ENCODE assay signal across 12 cellular contexts in genomic region chr18:41378628-41379027, GRCh38.
DNase-seq lines count a peak whose midpoint lies in the region; ATAC-seq and TF ChIP-seq lines count a peak whose summit lies in the region.
"Had no signal": no experiment of that assay in that cellular context is flagged by ENCODE, and none has a peak within 500 bp of the region (broad histone marks: within the 10 kb centered on the region; RNA-seq: fewer than 3 reads in every experiment).

No MANE protein-coding gene starts in this region.

- H4K20me1 ChIP-seq in hepatocyte (ENCODE audit: insufficient read depth, poor library complexity, severe bottlenecking), result no peaks in the 10 kb centered on the region

- H2AFZ ChIP-seq in hepatocyte, result peak overlapping the region; percentile 17

- no peaks in the 10 kb centered on the region for H3K4me1 Mint-ChIP-seq in CD8-positive, alpha-beta memory T cell

- no peak overlapping the region for H3K4me3 ChIP-seq in hepatocyte
- H3K4me3 ChIP-seq in CD8-positive, alpha-beta memory T cell (ENCODE audit: low read length), result no peak overlapping the region
- H3K4me3 ChIP-seq: SJSA1 had no signal

- CTCF ChIA-PET in CD8-positive, alpha-beta memory T cell (lab: Charles Lee), result no interaction called here

- no peaks in the 10 kb centered on the region for H3K79me2 ChIP-seq in hepatocyte

- H3K4me2 ChIP-seq in hepatocyte, result no peak overlapping the region

- 28% methylated on average over 4 of the region's 4 CpGs for WGBS in hepatocyte (ENCODE audit: low lambda C conversion rate, missing lambda C conversion rate)

- DNase-seq in AG08395 (ENCODE audit: low spot score) (peak; percentile 57), HT1080 (ENCODE audit: low read depth) (peak; percentile 64), hepatocyte (ENCODE audit: low spot score) (peak; percentile 39)
- no peak for DNase-seq in CD8-positive, alpha-beta memory T cell
- DNase-seq: DMS79; effector memory CD8-positive, alpha-beta T cell; stimulated activated CD4-positive, alpha-beta T cell treated with anti-CD3 and anti-CD28 coated beads, Interleukin-4, amount 100 ng/mL, for 24 hours had no signal

- no peaks in the 10 kb centered on the region for H3K36me3 ChIP-seq in hepatocyte (replicated peaks; ENCODE audit: insufficient read depth, low read depth)
- no peaks in the 10 kb centered on the region for H3K36me3 ChIP-seq in CD8-positive, alpha-beta memory T cell (ENCODE audit: insufficient read depth, low read length)
- H3K36me3 ChIP-seq: SJSA1 had no signal

- H3K9me3 Mint-ChIP-seq in CD8-positive, alpha-beta memory T cell, result peaks cover under 1 to 18% (median 7%) of the 10 kb centered on the region in 5 donors

- H3K27ac Mint-ChIP-seq in CD8-positive, alpha-beta memory T cell, result no peak overlapping the region
- H3K27ac Mint-ChIP-seq: effector memory CD8-positive, alpha-beta T cell had no signal

- H3K4me1 ChIP-seq in hepatocyte (ENCODE audit: insufficient read depth), result no peaks in the 10 kb centered on the region
- no peaks in the 10 kb centered on the region for H3K4me1 ChIP-seq in CD8-positive, alpha-beta memory T cell (ENCODE audit: insufficient read depth, low read length)
- H3K4me1 ChIP-seq: SJSA1 had no signal

- no peak overlapping the region for H3K27ac ChIP-seq in hepatocyte
- H3K27ac ChIP-seq in CD8-positive, alpha-beta memory T cell (ENCODE audit: low read depth, low read length), result no peak overlapping the region
- H3K27ac ChIP-seq: SJSA1 had no signal

- peak; percentile 61 for TF ChIP-seq CTCF in hepatocyte (IDR thresholded peaks at IDR 0.05; ENCODE audit: poor library complexity)

- H3K27me3 Mint-ChIP-seq in CD8-positive, alpha-beta memory T cell, result no peaks in the 10 kb centered on the region
- H3K27me3 Mint-ChIP-seq: effector memory CD8-positive, alpha-beta T cell had no signal

- H3K27me3 ChIP-seq in hepatocyte, result no peaks in the 10 kb centered on the region
- no peaks in the 10 kb centered on the region for H3K27me3 ChIP-seq in CD8-positive, alpha-beta memory T cell (ENCODE audit: insufficient read depth, low read length, poor library complexity, severe bottlenecking)
- H3K27me3 ChIP-seq: SJSA1 had no signal

- H3K9me3 ChIP-seq in hepatocyte (ENCODE audit: low read depth), result no peaks in the 10 kb centered on the region
- H3K9me3 ChIP-seq in CD8-positive, alpha-beta memory T cell (ENCODE audit: low read length), result no peaks in the 10 kb centered on the region
- H3K9me3 ChIP-seq: SJSA1 had no signal

- H3K36me3 Mint-ChIP-seq in CD8-positive, alpha-beta memory T cell, result no peaks in the 10 kb centered on the region

- POLR2A ChIA-PET in CD8-positive, alpha-beta memory T cell (lab: Charles Lee), result no interaction called here

- ATAC-seq in SK-N-SH treated with all-trans-retinoic acid at 6 μM for 48 hours (peak; percentile 92), HG02763 (IDR thresholded peaks at IDR 0.05; ENCODE audit: unreplicated experiment) (no peak), GM18502 (IDR thresholded peaks at IDR 0.05; ENCODE audit: poor library complexity, unreplicated experiment) (no peak), HG03139 (IDR thresholded peaks at IDR 0.05; ENCODE audit: unreplicated experiment) (no peak)
- ATAC-seq: effector memory CD8-positive, alpha-beta T cell had no signal

- H3K4me3 Mint-ChIP-seq in CD8-positive, alpha-beta memory T cell, result no peak overlapping the region
- H3K4me3 Mint-ChIP-seq: effector memory CD8-positive, alpha-beta T cell had no signal

- H3K9me2 ChIP-seq in hepatocyte (replicated peaks; ENCODE audit: insufficient read depth), result no peaks in the 10 kb centered on the region

TF ChIP-seq in SK-N-SH treated with all-trans-retinoic acid at 6 μM for 48 hours, 23 proteins besides CTCF, POLR2A, EP300 and RAD21:
- TF ChIP-seq ZFP30 (CRISPR knock-in tag; IDR thresholded peaks at IDR 0.05) (no peak), POU6F1 (CRISPR knock-in tag; IDR thresholded peaks at IDR 0.05; ENCODE audit: borderline replicate concordance, low read depth) (no peak), RARB (CRISPR knock-in tag; IDR thresholded peaks at IDR 0.05) (no peak), SNAI2 (CRISPR knock-in tag; IDR thresholded peaks at IDR 0.05) (no peak), ZNF8 (CRISPR knock-in tag; IDR thresholded peaks at IDR 0.05) (no peak), OSR1 (CRISPR knock-in tag; IDR thresholded peaks at IDR 0.05) (no peak), CREB5 (CRISPR knock-in tag; IDR thresholded peaks at IDR 0.05; ENCODE audit: low read depth) (no peak), TCF4 (CRISPR knock-in tag; IDR thresholded peaks at IDR 0.05; ENCODE audit: borderline replicate concordance) (no peak), BACH2 (CRISPR knock-in tag; IDR thresholded peaks at IDR 0.05; ENCODE audit: borderline replicate concordance) (no peak), PATZ1 (CRISPR knock-in tag; IDR thresholded peaks at IDR 0.05; ENCODE audit: borderline replicate concordance) (no peak), ARNTL (CRISPR knock-in tag; IDR thresholded peaks at IDR 0.05; ENCODE audit: borderline replicate concordance, low read depth) (no peak), CSDC2 (CRISPR knock-in tag; IDR thresholded peaks at IDR 0.05) (no peak), ZNF565 (CRISPR knock-in tag; conservative IDR thresholded peaks at IDR 0.05; ENCODE audit: low read depth) (no peak), GLIS3 (CRISPR knock-in tag; IDR thresholded peaks at IDR 0.05) (no peak)

Comparison
In these comparisons a context has a peak if more than half of its experiments do, and no peak if none do; other contexts are left out.
1. DNase-seq: peak in AG08395 (single experiment), HT1080 (single experiment) and hepatocyte (single experiment); none in CD8-positive, alpha-beta memory T cell (0 of 5).